ENCODE assay signal across 8 cellular contexts in the genomic region with DNA sequence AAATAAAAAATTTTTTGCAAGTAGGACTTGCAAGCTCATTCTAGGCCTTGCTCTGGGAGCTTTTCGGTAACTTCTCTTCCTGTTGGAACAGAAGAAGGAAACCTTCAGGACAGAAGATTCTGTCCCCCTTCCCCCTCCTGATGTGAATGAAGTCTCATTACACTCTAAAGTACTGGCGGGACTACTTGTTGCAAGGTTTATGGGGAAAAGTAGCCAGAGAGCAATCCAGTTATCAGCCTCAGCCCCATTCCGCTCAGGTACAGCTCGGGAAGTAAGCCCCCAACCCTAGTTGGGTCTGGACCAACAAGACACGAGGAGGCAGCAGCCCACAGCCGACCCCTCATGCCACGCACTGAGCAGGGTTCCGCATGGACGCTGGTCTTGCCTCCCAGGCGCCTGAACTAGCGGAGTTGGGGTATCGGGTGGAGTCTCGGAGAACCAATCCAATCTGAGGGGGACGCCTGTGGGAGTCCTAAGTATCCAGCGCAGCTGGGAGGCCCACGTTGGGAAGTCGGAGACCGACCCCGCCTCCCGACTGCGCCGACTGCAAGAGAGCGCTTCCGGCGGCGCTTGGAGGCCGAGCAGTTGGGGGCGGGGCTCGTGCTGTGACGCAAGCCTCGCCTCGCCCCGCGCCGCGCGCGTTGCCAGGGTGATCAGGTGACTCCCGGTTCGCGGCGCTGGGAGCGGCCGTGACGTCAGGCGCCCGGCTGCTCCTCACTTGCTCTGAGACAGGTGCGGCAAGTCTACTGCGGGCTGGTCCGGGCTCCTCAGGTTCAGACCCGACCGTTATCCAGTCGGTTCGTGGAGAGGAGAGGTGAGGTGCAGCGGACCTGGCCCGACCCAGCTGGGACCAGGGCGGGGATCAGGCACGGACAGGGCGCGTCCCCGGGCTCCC. TPM values are rescaled to one million over a fixed set of nuclear protein-coding genes. Genes with fewer than 3 reads are reported as not detected.
DNase-seq lines count a peak whose midpoint lies in the region; ATAC-seq and TF ChIP-seq lines count a peak whose summit lies in the region.

A gene with protein sequence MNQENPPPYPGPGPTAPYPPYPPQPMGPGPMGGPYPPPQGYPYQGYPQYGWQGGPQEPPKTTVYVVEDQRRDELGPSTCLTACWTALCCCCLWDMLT (plus strand): TSS at position 717 of the 895 bp plus-strand sequence. CDS start 19,278 bp downstream, outside the sequence.

- peaks cover 15% of the 10 kb centered on the region for H3K4me1 Mint-ChIP-seq in activated B cell treated with CpG ODN at 0.5 μM for 24 hours

- intact Hi-C loops in activated B cell treated with CpG ODN at 0.5 μM for 24 hours (cut with micrococcal nuclease): loop anchor here (1.0 to 10.0 kb wide), 12 partner anchors 17 to 1600 kb away; a partner anchor contains a TSS

- in situ Hi-C loops in ACHN (cut with HindIII; ENCODE audit: low pct_ligation_motif_present, low pct_unique_long_range_greater_than_20kb, low sequenced_read_pairs): no loop called here

- POLR2A ChIA-PET in activated B cell treated with CpG ODN at 0.5 μM for 24 hours (lab: Charles Lee): interaction anchor here (0.6 to 2.4 kb wide), 5 partner anchors 60 to 1631 kb away, joined by 3 to 15 read pairs (median 5); a partner anchor contains a TSS

- peak within 1 kb of the TSS; percentile 93 for H3K4me3 Mint-ChIP-seq in activated B cell treated with CpG ODN at 0.5 μM for 24 hours

- DNase-seq in ACHN: peak; percentile 93
- peak; percentile 84 for DNase-seq in NCI-H2227 treated with DMSO at 0.1 percent for 48 hours (lab: John Stamatoyannopoulos, UW)
- peak; percentile 96 for DNase-seq in activated B cell treated with CpG ODN at 0.5 μM for 24 hours
- DNase-seq in cardiac fibroblast (ENCODE audit: low read depth in 2 of 2): peak; percentile 94 to 98
- DNase-seq in iPS-NIHi7 (ENCODE audit: extremely low spot score): peak; percentile 96
- DNase-seq in smooth muscle cell of the brain vasculature (ENCODE audit: low read depth, low spot score): peak; percentile 65

- ATAC-seq in GM18907 (IDR thresholded peaks at IDR 0.05; ENCODE audit: unreplicated experiment) (peak; percentile 95), HG03139 (IDR thresholded peaks at IDR 0.05; ENCODE audit: unreplicated experiment) (peak; percentile 91), activated B cell treated with CpG ODN at 0.5 μM for 24 hours (ENCODE audit: low read depth) (peak; percentile 83)

- CTCF ChIA-PET in activated B cell treated with CpG ODN at 0.5 μM for 24 hours (lab: Charles Lee): interaction anchor here (0.6 to 1.5 kb wide), 5 partner anchors 29 to 1293 kb away, joined by 3 to 4 read pairs (median 3); no protein-coding TSS in a partner anchor

- H3K27ac Mint-ChIP-seq in activated B cell treated with CpG ODN at 0.5 μM for 24 hours: peak within 1 kb of the TSS; percentile 89

- H3K27me3 Mint-ChIP-seq in activated B cell treated with CpG ODN at 0.5 μM for 24 hours: no peaks in the 10 kb centered on the region

- TF ChIP-seq CTCF in activated B cell treated with CpG ODN at 0.5 μM for 24 hours (IDR thresholded peaks at IDR 0.05) (no peak), cardiac fibroblast (IDR thresholded peaks at IDR 0.05; ENCODE audit: low read depth, low read length) (no peak)

- H3K4me3 ChIP-seq in cardiac fibroblast (replicated peaks in 1 of 2; ENCODE audit: low read depth in 2 of 2, low read length in 2 of 2): peak within 1 kb of the TSS; percentile 80 to 91

- peaks cover 5% of the 10 kb centered on the region for H3K36me3 Mint-ChIP-seq in activated B cell treated with CpG ODN at 0.5 μM for 24 hours (ENCODE audit: low read depth)

- no peaks in the 10 kb centered on the region for H3K9me3 Mint-ChIP-seq in activated B cell treated with CpG ODN at 0.5 μM for 24 hours

RNA-seq across cellular contexts. Expression of the gene that starts here (rescaled TPM):
- total RNA-seq in activated B cell treated with CpG ODN at 0.5 μM for 24 hours: 20.1 and 23.3 TPM in 2 replicates

Comparison
In these comparisons a context has a peak if more than half of its experiments do, and no peak if none do; other contexts are left out.
1. Peak in every context shown above with its lines: DNase-seq, ATAC-seq and H3K4me3 ChIP-seq.